13 cellular contexts compared by ENCODE assay signal in genomic region chr11:131302831-131303230, GRCh38.
"Had no signal": no experiment of that assay in that cellular context is flagged by ENCODE, and none has a peak within 500 bp of the region (broad histone marks: within the 10 kb centered on the region; RNA-seq: fewer than 3 reads in every experiment).

No MANE protein-coding gene starts in this region.

- H3K4me3 ChIP-seq: lower lobe of right lung, smooth muscle cell, tibial nerve had no signal

- H3K4me3 Mint-ChIP-seq: activated naive CD4-positive, alpha-beta T cell treated with anti-CD3 and anti-CD28 coated beads, Interleukin-2, amount 10 ng/mL, durations not matched to agents 7 days and 5 days; naive B cell; T-helper 17 cell had no signal

- H3K27ac ChIP-seq: lower lobe of right lung, neutrophil, tibial nerve had no signal

- DNase-seq: activated CD4-positive, alpha-beta T cell treated with anti-CD3 and anti-CD28 coated beads, Interleukin-2, amount 50 U/mL, for 1 hour; activated naive CD4-positive, alpha-beta T cell treated with anti-CD3 and anti-CD28 coated beads, Interleukin-2, amount 10 ng/mL, durations not matched to agents 7 days and 5 days; amniotic stem cell; glutamatergic neuron; lower lobe of right lung; midbrain; naive B cell; posterior cingulate gyrus; T-helper 17 cell had no signal

- H3K27ac Mint-ChIP-seq: activated naive CD4-positive, alpha-beta T cell treated with anti-CD3 and anti-CD28 coated beads, Interleukin-2, amount 10 ng/mL, durations not matched to agents 7 days and 5 days; activated T-helper 2 cell treated with anti-CD3 and anti-CD28 coated beads, Interferon-gamma antibody, Interleukin-2, Interleukin-4, amounts not matched to agents 10 μg/mL and 5 μg/mL and 100 μg/mL, durations not matched to agents 14 hours and 24 hours and 36 hours; naive B cell; T-helper 17 cell had no signal

- H3K4me2 ChIP-seq: smooth muscle cell had no signal

- ATAC-seq: lower lobe of right lung, T-helper 17 cell had no signal

- H3K4me1 ChIP-seq: lower lobe of right lung, tibial nerve had no signal

- H3K9me3 Mint-ChIP-seq: activated naive CD4-positive, alpha-beta T cell treated with anti-CD3 and anti-CD28 coated beads, Interleukin-2, amount 10 ng/mL, durations not matched to agents 7 days and 5 days; activated T-helper 2 cell treated with anti-CD3 and anti-CD28 coated beads, Interferon-gamma antibody, Interleukin-2, Interleukin-4, amounts not matched to agents 10 μg/mL and 5 μg/mL and 100 μg/mL, durations not matched to agents 14 hours and 24 hours and 36 hours had no signal

- H3K27me3 Mint-ChIP-seq: activated naive CD4-positive, alpha-beta T cell treated with anti-CD3 and anti-CD28 coated beads, Interleukin-2, amount 10 ng/mL, durations not matched to agents 7 days and 5 days had no signal

- H3K9me3 ChIP-seq: lower lobe of right lung, neutrophil, tibial nerve had no signal

- H3K4me1 Mint-ChIP-seq: activated naive CD4-positive, alpha-beta T cell treated with anti-CD3 and anti-CD28 coated beads, Interleukin-2, amount 10 ng/mL, durations not matched to agents 7 days and 5 days; naive B cell; T-helper 17 cell had no signal

- H3K36me3 ChIP-seq: lower lobe of right lung, neutrophil, tibial nerve had no signal

- H3K36me3 Mint-ChIP-seq: activated naive CD4-positive, alpha-beta T cell treated with anti-CD3 and anti-CD28 coated beads, Interleukin-2, amount 10 ng/mL, durations not matched to agents 7 days and 5 days; naive B cell had no signal
